In genomic region chr19:49871349-49871985, GRCh38 we compare ENCODE assay signal across 2 cellular contexts.
A peak's percentile ranks its signal among the peaks of the same experiment; 100 is the strongest.
TF ChIP-seq lines count a peak whose summit lies in the region.

No MANE protein-coding gene starts in this region.

TF ChIP-seq in WTC11, 78 proteins besides CTCF, POLR2A, EP300 and RAD21:
- TF ChIP-seq PREB (CRISPR knock-in tag; IDR thresholded peaks at IDR 0.05; ENCODE audit: borderline replicate concordance) = no peak
- TF ChIP-seq, protein P1, sequence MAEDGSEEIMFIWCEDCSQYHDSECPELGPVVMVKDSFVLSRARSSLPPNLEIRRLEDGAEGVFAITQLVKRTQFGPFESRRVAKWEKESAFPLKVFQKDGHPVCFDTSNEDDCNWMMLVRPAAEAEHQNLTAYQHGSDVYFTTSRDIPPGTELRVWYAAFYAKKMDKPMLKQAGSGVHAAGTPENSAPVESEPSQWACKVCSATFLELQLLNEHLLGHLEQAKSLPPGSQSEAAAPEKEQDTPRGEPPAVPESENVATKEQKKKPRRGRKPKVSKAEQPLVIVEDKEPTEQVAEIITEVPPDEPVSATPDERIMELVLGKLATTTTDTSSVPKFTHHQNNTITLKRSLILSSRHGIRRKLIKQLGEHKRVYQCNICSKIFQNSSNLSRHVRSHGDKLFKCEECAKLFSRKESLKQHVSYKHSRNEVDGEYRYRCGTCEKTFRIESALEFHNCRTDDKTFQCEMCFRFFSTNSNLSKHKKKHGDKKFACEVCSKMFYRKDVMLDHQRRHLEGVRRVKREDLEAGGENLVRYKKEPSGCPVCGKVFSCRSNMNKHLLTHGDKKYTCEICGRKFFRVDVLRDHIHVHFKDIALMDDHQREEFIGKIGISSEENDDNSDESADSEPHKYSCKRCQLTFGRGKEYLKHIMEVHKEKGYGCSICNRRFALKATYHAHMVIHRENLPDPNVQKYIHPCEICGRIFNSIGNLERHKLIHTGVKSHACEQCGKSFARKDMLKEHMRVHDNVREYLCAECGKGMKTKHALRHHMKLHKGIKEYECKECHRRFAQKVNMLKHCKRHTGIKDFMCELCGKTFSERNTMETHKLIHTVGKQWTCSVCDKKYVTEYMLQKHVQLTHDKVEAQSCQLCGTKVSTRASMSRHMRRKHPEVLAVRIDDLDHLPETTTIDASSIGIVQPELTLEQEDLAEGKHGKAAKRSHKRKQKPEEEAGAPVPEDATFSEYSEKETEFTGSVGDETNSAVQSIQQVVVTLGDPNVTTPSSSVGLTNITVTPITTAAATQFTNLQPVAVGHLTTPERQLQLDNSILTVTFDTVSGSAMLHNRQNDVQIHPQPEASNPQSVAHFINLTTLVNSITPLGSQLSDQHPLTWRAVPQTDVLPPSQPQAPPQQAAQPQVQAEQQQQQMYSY (CRISPR knock-in tag; IDR thresholded peaks at IDR 0.05) = no peak
- no peak for TF ChIP-seq ATF1 (CRISPR knock-in tag; IDR thresholded peaks at IDR 0.05)

TF ChIP-seq in HepG2, 621 proteins besides CTCF, POLR2A, EP300 and RAD21:
- TF ChIP-seq TCF12 (IDR thresholded peaks at IDR 0.05) = no peak
- TF ChIP-seq TCF12 (CRISPR knock-in tag; IDR thresholded peaks at IDR 0.05) = no peak
- TF ChIP-seq ZFP36 (IDR thresholded peaks at IDR 0.05; ENCODE audit: borderline replicate concordance, low read depth, low read length, partially characterized antibody) = peak; percentile 69
- TF ChIP-seq, protein P2, sequence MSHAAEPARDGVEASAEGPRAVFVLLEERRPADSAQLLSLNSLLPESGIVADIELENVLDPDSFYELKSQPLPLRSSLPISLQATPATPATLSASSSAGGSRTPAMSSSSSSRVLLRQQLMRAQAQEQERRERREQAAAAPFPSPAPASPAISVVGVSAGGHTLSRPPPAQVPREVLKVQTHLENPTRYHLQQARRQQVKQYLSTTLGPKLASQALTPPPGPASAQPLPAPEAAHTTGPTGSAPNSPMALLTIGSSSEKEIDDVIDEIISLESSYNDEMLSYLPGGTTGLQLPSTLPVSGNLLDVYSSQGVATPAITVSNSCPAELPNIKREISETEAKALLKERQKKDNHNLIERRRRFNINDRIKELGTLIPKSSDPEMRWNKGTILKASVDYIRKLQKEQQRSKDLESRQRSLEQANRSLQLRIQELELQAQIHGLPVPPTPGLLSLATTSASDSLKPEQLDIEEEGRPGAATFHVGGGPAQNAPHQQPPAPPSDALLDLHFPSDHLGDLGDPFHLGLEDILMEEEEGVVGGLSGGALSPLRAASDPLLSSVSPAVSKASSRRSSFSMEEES (CRISPR knock-in tag; IDR thresholded peaks at IDR 0.05) = no peak
- no peak for TF ChIP-seq DRAP1 (CRISPR knock-in tag; IDR thresholded peaks at IDR 0.05)
- TF ChIP-seq ZBTB3 (CRISPR knock-in tag; IDR thresholded peaks at IDR 0.05; ENCODE audit: borderline replicate concordance, low read depth) = no peak
- TF ChIP-seq, protein P3, sequence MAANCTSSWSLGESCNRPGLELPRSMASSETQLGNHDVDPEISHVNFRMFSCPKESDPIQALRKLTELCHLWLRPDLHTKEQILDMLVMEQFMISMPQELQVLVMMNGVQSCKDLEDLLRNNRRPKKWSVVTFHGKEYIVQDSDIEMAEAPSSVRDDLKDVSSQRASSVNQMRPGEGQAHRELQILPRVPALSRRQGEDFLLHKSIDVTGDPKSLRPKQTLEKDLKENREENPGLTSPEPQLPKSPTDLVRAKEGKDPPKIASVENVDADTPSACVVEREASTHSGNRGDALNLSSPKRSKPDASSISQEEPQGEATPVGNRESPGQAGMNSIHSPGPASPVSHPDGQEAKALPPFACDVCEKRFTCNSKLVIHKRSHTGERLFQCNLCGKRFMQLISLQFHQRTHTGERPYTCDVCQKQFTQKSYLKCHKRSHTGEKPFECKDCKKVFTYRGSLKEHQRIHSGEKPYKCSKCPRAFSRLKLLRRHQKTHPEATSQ (CRISPR knock-in tag; IDR thresholded peaks at IDR 0.05; ENCODE audit: borderline replicate concordance) = no peak
TF ChIP-seq in HepG2: peak in this region for 1.
